Comparison of ENCODE assay signal across 1 cellular context in the genomic region with DNA sequence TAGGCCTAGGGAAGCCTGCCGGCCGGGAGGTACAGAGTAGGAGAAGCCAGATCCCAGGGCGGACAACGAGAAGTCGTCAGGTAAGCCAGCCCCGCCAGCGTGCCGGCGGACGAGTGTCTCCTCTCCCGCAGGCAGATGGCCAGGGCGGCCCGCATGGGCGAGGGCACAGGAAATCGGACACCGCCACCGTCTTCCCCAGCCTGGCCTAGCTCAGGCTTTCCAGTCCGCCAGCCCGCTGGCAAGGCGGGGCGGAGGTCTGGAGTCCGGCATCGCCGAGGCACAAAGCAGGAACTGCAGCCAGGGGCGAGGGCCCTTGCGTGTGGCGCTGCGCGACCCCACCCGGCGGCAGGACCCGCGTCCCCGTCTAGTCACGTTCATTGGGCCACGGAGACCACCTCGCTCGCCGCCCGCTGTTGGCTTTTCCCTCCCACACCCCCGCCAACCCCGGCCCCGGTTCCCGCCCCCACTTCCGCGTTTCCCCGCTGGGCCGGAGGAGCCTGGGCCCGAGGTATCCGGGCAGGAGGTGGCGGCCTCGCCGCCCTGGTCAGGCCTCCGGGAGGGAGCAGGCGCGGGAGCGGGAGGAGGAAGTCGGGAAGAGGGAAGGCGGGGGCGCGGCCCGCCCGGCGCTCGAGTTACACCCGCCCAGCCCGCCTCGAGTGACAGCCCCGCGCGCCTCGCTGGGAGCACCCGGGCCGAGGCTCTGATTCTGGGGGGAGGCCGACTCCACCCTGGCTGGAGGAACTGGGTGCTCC.
TF ChIP-seq lines count a peak whose summit lies in the region.

A gene (plus strand): TSS at position 655 of the 752 bp plus-strand sequence. CDS start 39,727 bp downstream, outside the sequence.

TF ChIP-seq in H1, 55 proteins besides CTCF, POLR2A, EP300 and RAD21:
- TF ChIP-seq YY1 (IDR thresholded peaks at IDR 0.05; ENCODE audit: low read depth, low read length) (peak; percentile 35; the same call in 1 of the 2 replicates), SIX5 (IDR thresholded peaks at IDR 0.05; ENCODE audit: low read depth, low read length) (no peak), RFX5 (IDR thresholded peaks at IDR 0.05; ENCODE audit: borderline replicate concordance, low read depth, low read length) (no peak), GTF2F1 (IDR thresholded peaks at IDR 0.05; ENCODE audit: borderline replicate concordance, low read depth, low read length) (0 out of 2 replicates have a peak, but pooled peaks have one; percentile 20), HDAC2 (IDR thresholded peaks at IDR 0.05; ENCODE audit: borderline replicate concordance in 1 of 2, low read depth in 2 of 2, low read length in 2 of 2) (0 out of 4 replicates have a peak, but pooled peaks of 1 of the 2 experiments have one; percentile 12), NANOG (IDR thresholded peaks at IDR 0.05; ENCODE audit: insufficient read depth, low read depth, low read length, poor library complexity, severe bottlenecking) (no peak), POU5F1 (IDR thresholded peaks at IDR 0.05; ENCODE audit: low read depth, low read length) (no peak), RNF2 (IDR thresholded peaks at IDR 0.05; ENCODE audit: borderline replicate concordance, low read depth, low read length, missing control alignments, poor library complexity, severe bottlenecking) (no peak), ASH2L (IDR thresholded peaks at IDR 0.05; ENCODE audit: low read length) (peak; percentile 96), MAFK (IDR thresholded peaks at IDR 0.05; ENCODE audit: low read depth, low read length) (no peak), RBBP5 (IDR thresholded peaks at IDR 0.05; ENCODE audit: borderline replicate concordance, low read depth, low read length) (peak; percentile 78), CTBP2 (IDR thresholded peaks at IDR 0.05; ENCODE audit: borderline replicate concordance, insufficient read depth, insufficient read length, low read length) (no peak), PHF8 (conservative IDR thresholded peaks at IDR 0.05; ENCODE audit: low read depth, low read length) (peak; percentile 64), KDM4A (IDR thresholded peaks at IDR 0.05; ENCODE audit: low read depth, low read length, severe bottlenecking) (peak; percentile 78), CHD2 (IDR thresholded peaks at IDR 0.05; ENCODE audit: low read length) (no peak), SIN3A (conservative IDR thresholded peaks at IDR 0.05 in 1 of 2, IDR thresholded peaks at IDR 0.05 in 1 of 2; ENCODE audit: low read depth in 1 of 2, low read length in 2 of 2) (peak in 1 of 2 experiments; percentile 47; a peak in 1 of 4 replicates), GABPA (IDR thresholded peaks at IDR 0.05; ENCODE audit: borderline replicate concordance, insufficient read depth, low read length) (no peak), RXRA (IDR thresholded peaks at IDR 0.05; ENCODE audit: insufficient read depth, low read depth, low read length) (no peak), ZNF274 (IDR thresholded peaks at IDR 0.05; ENCODE audit: borderline replicate concordance, extremely low read depth, low read length) (no peak), TEAD4 (IDR thresholded peaks at IDR 0.05; ENCODE audit: low read depth, low read length) (no peak), EGR1 (IDR thresholded peaks at IDR 0.05; ENCODE audit: borderline replicate concordance, low read depth, low read length) (peak; percentile 91), FOSL1 (IDR thresholded peaks at IDR 0.05; ENCODE audit: insufficient read depth, low read depth, low read length) (no peak), JUN (IDR thresholded peaks at IDR 0.05; ENCODE audit: low read depth, low read length) (no peak), SAP30 (IDR thresholded peaks at IDR 0.05; ENCODE audit: insufficient read depth, insufficient replicate concordance, low read length) (no peak), SIRT6 (IDR thresholded peaks at IDR 0.05; ENCODE audit: low read length) (no peak), SRF (IDR thresholded peaks at IDR 0.05; ENCODE audit: low read depth, low read length) (no peak), TBP (IDR thresholded peaks at IDR 0.05; ENCODE audit: low read depth, low read length) (peak; percentile 34; the same call in 1 of the 2 replicates), CBX8 (IDR thresholded peaks at IDR 0.05; ENCODE audit: borderline replicate concordance, low read depth, low read length) (no peak), KDM1A (IDR thresholded peaks at IDR 0.05; ENCODE audit: borderline replicate concordance, low read length) (no peak), POLR2AphosphoS5 (IDR thresholded peaks at IDR 0.05; ENCODE audit: low read depth, low read length) (peak; percentile 83), KDM5A (IDR thresholded peaks at IDR 0.05; ENCODE audit: low read length) (no peak), TAF1 (IDR thresholded peaks at IDR 0.05; ENCODE audit: low read depth, low read length) (peak; percentile 65), CHD1 (IDR thresholded peaks at IDR 0.05; ENCODE audit: low read depth, low read length) (no peak)
- TF ChIP-seq, protein P1, sequence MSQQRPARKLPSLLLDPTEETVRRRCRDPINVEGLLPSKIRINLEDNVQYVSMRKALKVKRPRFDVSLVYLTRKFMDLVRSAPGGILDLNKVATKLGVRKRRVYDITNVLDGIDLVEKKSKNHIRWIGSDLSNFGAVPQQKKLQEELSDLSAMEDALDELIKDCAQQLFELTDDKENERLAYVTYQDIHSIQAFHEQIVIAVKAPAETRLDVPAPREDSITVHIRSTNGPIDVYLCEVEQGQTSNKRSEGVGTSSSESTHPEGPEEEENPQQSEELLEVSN (IDR thresholded peaks at IDR 0.05) = peak; percentile 71
- TF ChIP-seq, protein P2, sequence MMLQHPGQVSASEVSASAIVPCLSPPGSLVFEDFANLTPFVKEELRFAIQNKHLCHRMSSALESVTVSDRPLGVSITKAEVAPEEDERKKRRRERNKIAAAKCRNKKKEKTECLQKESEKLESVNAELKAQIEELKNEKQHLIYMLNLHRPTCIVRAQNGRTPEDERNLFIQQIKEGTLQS (IDR thresholded peaks at IDR 0.05; ENCODE audit: insufficient read depth, low read depth, low read length) = no peak
- TF ChIP-seq, protein P3, sequence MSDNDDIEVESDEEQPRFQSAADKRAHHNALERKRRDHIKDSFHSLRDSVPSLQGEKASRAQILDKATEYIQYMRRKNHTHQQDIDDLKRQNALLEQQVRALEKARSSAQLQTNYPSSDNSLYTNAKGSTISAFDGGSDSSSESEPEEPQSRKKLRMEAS (IDR thresholded peaks at IDR 0.05) = peak; percentile 76
TF ChIP-seq in H1: peak in this region for 14.
